ENCODE assay signal across 8 cellular contexts in the genomic region with DNA sequence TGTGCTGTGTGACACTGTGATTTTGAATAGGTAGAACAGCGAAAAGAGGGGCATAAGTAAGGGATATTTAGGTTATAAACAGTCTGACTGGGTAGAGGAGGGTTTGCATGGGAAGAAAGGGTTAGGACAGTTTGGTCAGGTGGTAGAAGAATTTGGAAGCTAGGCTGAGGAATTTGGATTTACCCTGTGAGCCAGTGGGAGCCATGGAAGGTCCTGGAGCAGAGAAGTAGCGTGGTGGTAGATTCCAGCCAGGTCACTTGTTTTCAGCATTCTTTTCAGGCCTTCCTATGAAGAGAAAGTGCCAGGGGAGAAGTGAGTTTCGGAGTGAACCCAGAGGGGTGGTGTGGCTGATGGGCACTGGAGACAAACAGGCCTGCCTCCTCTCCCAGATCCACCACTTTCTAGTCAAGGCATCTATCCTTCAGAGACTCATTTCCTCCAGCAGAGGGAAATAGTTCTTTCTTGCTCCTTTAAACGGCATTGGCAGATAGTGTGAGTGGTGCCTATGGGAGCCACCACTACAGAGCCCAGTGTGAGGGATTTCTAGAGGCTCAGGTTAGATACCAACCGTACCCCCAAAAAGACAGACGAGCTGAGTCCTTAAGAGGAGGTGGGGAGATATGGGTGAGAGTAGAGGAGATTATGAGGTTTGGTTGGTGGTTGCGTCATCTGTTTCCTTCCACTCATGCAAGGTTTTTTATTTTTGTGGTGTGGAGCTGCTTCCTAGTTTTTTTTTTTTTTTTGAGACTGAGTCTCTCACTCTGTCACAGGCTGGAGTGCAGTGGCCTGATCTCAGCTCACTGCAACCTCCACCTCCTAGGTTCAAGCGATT. TPM values are rescaled to one million over a fixed set of nuclear protein-coding genes. Genes with fewer than 3 reads are reported as not detected.
DNase-seq lines count a peak whose midpoint lies in the region; ATAC-seq and TF ChIP-seq lines count a peak whose summit lies in the region.

No MANE protein-coding gene starts in this region.

- peak; percentile 52 for DNase-seq in EH (ENCODE audit: low read depth)
- DNase-seq in M059J (ENCODE audit: low read depth), result peak; percentile 9
- no peak for DNase-seq in activated naive CD4-positive, alpha-beta T cell treated with anti-CD3 and anti-CD28 coated beads, Interleukin-2, amount 50 U/mL, for 72 hours (ENCODE audit: low spot score in 2 of 2)
- DNase-seq in myocyte (ENCODE audit: low read depth), result peak; percentile 30
- DNase-seq in trophoblast cell, result no peak
- DNase-seq in osteocyte (ENCODE audit: extremely low spot score, unreplicated experiment), result no peak
- no peak for DNase-seq in stimulated activated CD4-positive, alpha-beta T cell treated with anti-CD3 and anti-CD28 coated beads, Interleukin-12 subunit alpha, Interleukin-12 subunit beta, amount 100 ng/mL, for 4 hours

- H3K36me3 Mint-ChIP-seq in activated naive CD4-positive, alpha-beta T cell treated with anti-CD3 and anti-CD28 coated beads, Interleukin-2, amount 50 U/mL, for 72 hours, result peaks cover 0 to 5% of the 10 kb centered on the region in 2 donors
- peaks cover 2% of the 10 kb centered on the region for H3K36me3 Mint-ChIP-seq in osteocyte (ENCODE audit: unreplicated experiment)

- no peaks in the 10 kb centered on the region for H3K27me3 Mint-ChIP-seq in osteocyte (ENCODE audit: unreplicated experiment)

- H3K23ac ChIP-seq in trophoblast cell (ENCODE audit: low read length), result no peak overlapping the region

- H3K4me2 ChIP-seq in trophoblast cell (ENCODE audit: low read length), result no peak overlapping the region

- no peaks in the 10 kb centered on the region for H3K36me3 ChIP-seq in trophoblast cell (ENCODE audit: control insufficient read depth in 1 of 2, insufficient read depth in 2 of 2, low read length in 2 of 2)

- ATAC-seq in activated naive CD4-positive, alpha-beta T cell treated with anti-CD3 and anti-CD28 coated beads, Interleukin-2, amount 50 U/mL, for 72 hours, result peak; percentile 63 to 65
- ATAC-seq in HG03571 (IDR thresholded peaks at IDR 0.05; ENCODE audit: unreplicated experiment), result no peak

- no peak overlapping the region for H2BK5ac ChIP-seq in trophoblast cell (ENCODE audit: low read depth, low read length, poor library complexity)

- WGBS in trophoblast cell (ENCODE audit: extremely low coverage, insufficient coverage, insufficient read length), result 100% methylated on average over 2 of the region's 8 CpGs

- H2AK5ac ChIP-seq in trophoblast cell (ENCODE audit: low read length), result no peak overlapping the region

- H4K8ac ChIP-seq in trophoblast cell (ENCODE audit: low read depth, low read length), result no peak overlapping the region

- H3K79me1 ChIP-seq in trophoblast cell (ENCODE audit: low read length), result no peaks in the 10 kb centered on the region

- no peak overlapping the region for H3K4me3 ChIP-seq in trophoblast cell (ENCODE audit: low read depth, low read length)

- H3K9ac ChIP-seq in trophoblast cell (ENCODE audit: low read length), result no peak overlapping the region

- no peaks in the 10 kb centered on the region for H3K9me3 ChIP-seq in trophoblast cell (ENCODE audit: insufficient read depth, low read depth, low read length)

- no peak overlapping the region for H3K4ac ChIP-seq in trophoblast cell (ENCODE audit: low read depth, low read length)

- peak overlapping the region; percentile 28 to 73 for H3K27ac Mint-ChIP-seq in activated naive CD4-positive, alpha-beta T cell treated with anti-CD3 and anti-CD28 coated beads, Interleukin-2, amount 50 U/mL, for 72 hours
- H3K27ac Mint-ChIP-seq in osteocyte (ENCODE audit: unreplicated experiment), result no peak overlapping the region

- H2BK12ac ChIP-seq in trophoblast cell (ENCODE audit: low read length), result no peak overlapping the region

- no peak overlapping the region for H4K91ac ChIP-seq in trophoblast cell (ENCODE audit: low read depth, low read length)

- no peak overlapping the region for H3K18ac ChIP-seq in trophoblast cell (ENCODE audit: low read length)

- H3K27me3 ChIP-seq in trophoblast cell (ENCODE audit: insufficient read depth, low read length), result no peaks in the 10 kb centered on the region

- TF ChIP-seq CTCF in osteocyte (IDR thresholded peaks at IDR 0.05), result no peak

- peaks cover 5% of the 10 kb centered on the region in 2 experiments for H3K4me1 ChIP-seq in trophoblast cell (ENCODE audit: control insufficient read depth in 1 of 2, insufficient read depth in 2 of 2, low read length in 2 of 2)

- no peaks in the 10 kb centered on the region for H3K9me3 Mint-ChIP-seq in activated naive CD4-positive, alpha-beta T cell treated with anti-CD3 and anti-CD28 coated beads, Interleukin-2, amount 50 U/mL, for 72 hours
- H3K9me3 Mint-ChIP-seq in osteocyte (ENCODE audit: unreplicated experiment), result no peaks in the 10 kb centered on the region

- H2AFZ ChIP-seq in trophoblast cell (ENCODE audit: insufficient read depth, low read length, poor library complexity), result no peak overlapping the region

- H3K4me3 Mint-ChIP-seq in osteocyte (ENCODE audit: unreplicated experiment), result no peak overlapping the region

- H4K12ac ChIP-seq in trophoblast cell (ENCODE audit: low read depth, low read length), result no peak overlapping the region

- H2BK120ac ChIP-seq in trophoblast cell (ENCODE audit: insufficient read depth, low read length, poor library complexity), result no peak overlapping the region

- H3K14ac ChIP-seq in trophoblast cell (ENCODE audit: low read length), result no peak overlapping the region

- no peak overlapping the region for H3K27ac ChIP-seq in trophoblast cell (ENCODE audit: low read depth, low read length)

- H3K4me1 Mint-ChIP-seq in osteocyte (ENCODE audit: unreplicated experiment), result peaks cover 13% of the 10 kb centered on the region

- H3K79me2 ChIP-seq in trophoblast cell (ENCODE audit: control insufficient read depth, insufficient read depth, low read length, poor library complexity), result no peaks in the 10 kb centered on the region

RNA-seq across cellular contexts. Expression of a gene that starts 21.2 kb away (rescaled TPM):
- total RNA-seq in M059J (2014; rRNA removed; shearing (Covaris generic)), result 27.1 and 32.2 TPM in 2 replicates
- 10 to 100 TPM; 15.0 to 27.4 TPM for total RNA-seq in activated naive CD4-positive, alpha-beta T cell treated with anti-CD3 and anti-CD28 coated beads, Interleukin-2, amount 50 U/mL, for 72 hours
- 21.9 and 23.2 TPM in 2 replicates for total RNA-seq in myocyte
- 17.9 TPM for polyA plus RNA-seq in myocyte (2012)
- polyA plus RNA-seq in trophoblast cell (2013), result 7.8 and 8.5 TPM in 2 replicates
- total RNA-seq in osteocyte, result 37.0 and 39.1 TPM in 2 replicates

RNA-seq across cellular contexts. Expression of a gene that starts 47.6 kb away (rescaled TPM):
- total RNA-seq in M059J (2014; rRNA removed; shearing (Covaris generic)), result 10.4 and 10.6 TPM in 2 replicates
- 10 to 100 TPM in 1 of 2 donors, 1 to 10 TPM in 1; 8.5 to 10.3 TPM for total RNA-seq in activated naive CD4-positive, alpha-beta T cell treated with anti-CD3 and anti-CD28 coated beads, Interleukin-2, amount 50 U/mL, for 72 hours
- 14.5 and 18.5 TPM in 2 replicates for total RNA-seq in myocyte
- polyA plus RNA-seq in myocyte (2012), result 6.3 TPM
- polyA plus RNA-seq in trophoblast cell (2013), result 4.4 and 5.4 TPM in 2 replicates
- total RNA-seq in osteocyte, result 3.2 and 7.7 TPM in 2 replicates

RNA-seq across cellular contexts. Expression of a gene that starts 47.9 kb away (rescaled TPM):
- 12.2 and 14.6 TPM in 2 replicates for total RNA-seq in M059J (2014; rRNA removed; shearing (Covaris generic))
- 10 to 100 TPM; 14.7 to 16.8 TPM for total RNA-seq in activated naive CD4-positive, alpha-beta T cell treated with anti-CD3 and anti-CD28 coated beads, Interleukin-2, amount 50 U/mL, for 72 hours
- total RNA-seq in myocyte (13.3 and 16.0 TPM in 2 replicates), osteocyte (14.2 and 17.9 TPM in 2 replicates)
- 9.2 TPM for polyA plus RNA-seq in myocyte (2012)
- polyA plus RNA-seq in trophoblast cell (2013), result 8.7 and 9.9 TPM in 2 replicates

Comparison
In these comparisons a context has a peak if more than half of its experiments do, and no peak if none do; other contexts are left out.
1. DNase-seq: peak in EH (single experiment), M059J (single experiment) and myocyte (single experiment); none in activated naive CD4-positive, alpha-beta T cell treated with anti-CD3 and anti-CD28 coated beads, Interleukin-2, amount 50 U/mL, for 72 hours (0 of 2), trophoblast cell (0 of 2), osteocyte (single experiment) and stimulated activated CD4-positive, alpha-beta T cell treated with anti-CD3 and anti-CD28 coated beads, Interleukin-12 subunit alpha, Interleukin-12 subunit beta, amount 100 ng/mL, for 4 hours (single experiment).